ENCODE assay signal across 8 cellular contexts in the genomic region with DNA sequence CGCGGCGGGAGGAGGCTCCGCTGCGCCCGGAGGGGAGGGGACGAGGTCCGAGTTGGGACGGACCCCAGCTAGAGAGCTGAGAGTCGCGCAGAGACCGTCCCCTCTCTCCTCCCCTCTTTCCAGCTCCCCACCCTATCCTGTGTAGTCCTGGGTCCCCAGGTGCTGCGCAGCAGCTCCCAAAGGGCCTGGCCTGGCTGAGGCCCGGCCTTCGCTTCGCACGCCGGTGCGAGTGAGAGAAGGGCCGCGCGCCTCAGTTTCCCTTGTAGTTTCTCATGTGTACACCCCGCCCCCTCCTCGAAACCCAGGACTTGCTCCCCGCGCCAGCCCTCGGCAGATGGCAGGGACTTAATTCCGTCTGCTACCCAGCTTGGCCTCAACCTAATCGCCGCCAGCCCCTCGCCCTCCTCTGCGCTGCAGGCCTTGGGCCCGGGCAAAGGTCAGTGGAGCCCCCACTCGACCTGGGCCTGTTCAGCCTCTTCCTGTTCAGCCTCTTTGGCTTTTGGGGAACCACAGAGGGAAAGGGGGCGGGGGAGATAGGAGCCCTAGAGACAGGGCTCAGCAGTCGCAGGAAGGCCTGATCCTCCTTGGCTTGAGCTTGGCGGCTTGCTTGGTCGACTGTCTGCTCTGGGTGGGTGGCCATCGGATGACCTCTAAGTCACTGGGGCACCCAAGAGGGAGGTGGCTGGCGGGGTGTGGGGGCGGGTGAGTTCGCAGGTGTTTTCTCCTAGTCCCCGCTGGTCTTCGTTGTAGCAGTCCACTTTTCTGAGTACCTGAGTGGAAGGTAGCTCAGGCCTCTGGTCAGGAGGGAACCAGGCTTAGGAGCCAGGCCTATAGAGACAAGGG. TPM values are rescaled to one million over a fixed set of nuclear protein-coding genes. Genes with fewer than 3 reads are reported as not detected.
A peak's percentile ranks its signal among the peaks of the same experiment; 100 is the strongest.
DNase-seq lines count a peak whose midpoint lies in the region; ATAC-seq and TF ChIP-seq lines count a peak whose summit lies in the region.

No MANE protein-coding gene starts in this region.

- H3K4me3 ChIP-seq in KMS-11 (IDR thresholded peaks at IDR 0.05; ENCODE audit: insufficient read depth, low read depth, low read length) (peak overlapping the region; percentile 75), epithelial cell of esophagus (ENCODE audit: low read length) (peak overlapping the region; percentile 53), muscle layer of duodenum (ENCODE audit: low read depth in 1 of 2, low read length in 2 of 2) (peak overlapping the region; percentile 82 to 93)

- peak; percentile 17 for DNase-seq in DMS153 treated with DMSO at 0.1 percent for 48 hours (lab: John Stamatoyannopoulos, UW; ENCODE audit: unreplicated experiment)
- no peak for DNase-seq in DMS153 (lab: John Stamatoyannopoulos, UW)
- peak; percentile 28 for DNase-seq in activated CD4-positive, alpha-beta T cell treated with anti-CD3 and anti-CD28 coated beads for 48 hours
- DNase-seq in epithelial cell of esophagus (ENCODE audit: low read depth), result peak; percentile 31
- DNase-seq in occipital lobe (lab: John Stamatoyannopoulos, UW), result no peak

- no peaks in the 10 kb centered on the region for H4K20me1 ChIP-seq in KMS-11 (ENCODE audit: insufficient read depth)

- H3K9ac ChIP-seq in KMS-11, result peak overlapping the region; percentile 94

- H2AFZ ChIP-seq in KMS-11 (ENCODE audit: low read depth), result peak overlapping the region; percentile 83

- H3K27me3 ChIP-seq in KMS-11 (ENCODE audit: insufficient read depth, low read depth), result no peaks in the 10 kb centered on the region
- no peaks in the 10 kb centered on the region for H3K27me3 ChIP-seq in muscle layer of duodenum (ENCODE audit: low read depth, low read length)

- no peaks in the 10 kb centered on the region for H3K9me3 ChIP-seq in muscle layer of duodenum (ENCODE audit: control insufficient read depth in 1 of 2, low read length in 2 of 2)

- peaks cover 23% of the 10 kb centered on the region for H3K79me2 ChIP-seq in KMS-11 (ENCODE audit: insufficient read depth, low read depth)

- TF ChIP-seq CTCF in KMS-11 (conservative IDR thresholded peaks at IDR 0.05; ENCODE audit: low read depth, low read length) (no peak), epithelial cell of esophagus (IDR thresholded peaks at IDR 0.05; ENCODE audit: insufficient read depth, low read depth, low read length, missing control alignments) (no peak)

- H3K36me3 ChIP-seq in KMS-11 (ENCODE audit: insufficient read depth) (no peaks in the 10 kb centered on the region; the same call in 1 of the 2 replicates), muscle layer of duodenum (ENCODE audit: control insufficient read depth in 1 of 2, insufficient read depth in 2 of 2, low read length in 2 of 2) (peaks cover 12 to 27% of the 10 kb centered on the region in 2 donors)

- H3K4me2 ChIP-seq in KMS-11, result peak overlapping the region; percentile 95

- H3K4me1 ChIP-seq in KMS-11 (ENCODE audit: low read depth, poor library complexity, severe bottlenecking) (peaks cover 20% of the 10 kb centered on the region), muscle layer of duodenum (ENCODE audit: control insufficient read depth in 1 of 2, insufficient read depth in 2 of 2, low read length in 2 of 2) (peaks cover 6 to 16% of the 10 kb centered on the region in 2 donors)

- H3K27ac ChIP-seq in KMS-11, result peak overlapping the region; percentile 86
- peak overlapping the region; percentile 100 for H3K27ac ChIP-seq in muscle layer of duodenum (ENCODE audit: low read length)

- no peak for ATAC-seq in GM18907 (IDR thresholded peaks at IDR 0.05; ENCODE audit: unreplicated experiment)

RNA-seq across cellular contexts. Expression of a gene that starts 1.0 kb away (rescaled TPM):
- total RNA-seq in occipital lobe, result 6.9 TPM

RNA-seq across cellular contexts. Expression of a gene that starts 28.6 kb away (rescaled TPM):
- total RNA-seq in occipital lobe, result 82.0 TPM

RNA-seq across cellular contexts. Expression of a gene that starts 44.1 kb away (rescaled TPM):
- 26.4 TPM for total RNA-seq in occipital lobe

Comparison
In these comparisons a context has a peak if more than half of its experiments do, and no peak if none do; other contexts are left out.
1. DNase-seq: peak in DMS153 treated with DMSO at 0.1 percent for 48 hours (single experiment), activated CD4-positive, alpha-beta T cell treated with anti-CD3 and anti-CD28 coated beads for 48 hours (single experiment) and epithelial cell of esophagus (single experiment); none in DMS153 (single experiment) and occipital lobe (single experiment).
2. Peak in every context shown above with its lines, with median percentiles within 50 percentile points of each other: H3K4me3 ChIP-seq.